In genomic region chr17:47207143-47208067, GRCh38 we compare ENCODE assay signal across 24 cellular contexts. TPM values are rescaled to one million over a fixed set of nuclear protein-coding genes. Genes with fewer than 3 reads are reported as not detected.
DNase-seq lines count a peak whose midpoint lies in the region; ATAC-seq, FAIRE-seq and TF ChIP-seq lines count a peak whose summit lies in the region.
"Had no signal": no experiment of that assay in that cellular context is flagged by ENCODE, and none has a peak within 500 bp of the region (broad histone marks: within the 10 kb centered on the region; RNA-seq: fewer than 3 reads in every experiment).

No MANE protein-coding gene starts in this region.

- H3K4me1 ChIP-seq in GM12878 (ENCODE audit: control insufficient read depth, insufficient read depth, low read length) (peaks cover 60% of the 10 kb centered on the region), transverse colon (peaks cover 6 to 27% (median 17%) of the 10 kb centered on the region in 4 donors), tibial nerve (peaks cover 0 to 52% (median 26%) of the 10 kb centered on the region in 4 donors)

- FAIRE-seq in GM12891 (lab: Jason Lieb, UNC), result no peak
- no peak for FAIRE-seq in GM12878 (lab: Jason Lieb, UNC)
- FAIRE-seq: A204.1, endometrium, small intestine, urothelium cell line had no signal

- in situ Hi-C loops in GM12878 (cut with MboI), result no loop called here
- in situ Hi-C loops in transverse colon (cut with MboI; ENCODE audit: low pct_ligation_motif_present in 1 of 4, low pct_unique_long_range_greater_than_20kb in 1 of 4, low sequenced_read_pairs in 3 of 4), result no loop called here

- no peak for TF ChIP-seq RAD21 in GM12878 (IDR thresholded peaks at IDR 0.05; ENCODE audit: insufficient read depth, low read depth, low read length)

- SMC1A ChIA-PET in GM12878 (lab: Charles Lee; ENCODE audit: uncharacterized antibody, unreplicated experiment), result interaction anchor here (0.6 to 9.3 kb wide), 18 partner anchors 9 to 441 kb away, joined by 3 to 79 read pairs (median 9); partner anchors contain the start of gene CDC27

- no peak for TF ChIP-seq POLR2A in GM12891 (IDR thresholded peaks at IDR 0.05; ENCODE audit: low read depth, low read length)
- TF ChIP-seq POLR2A in GM12878 (IDR thresholded peaks at IDR 0.05; ENCODE audit: low read depth, low read length), result no peak
- TF ChIP-seq POLR2A in transverse colon (IDR thresholded peaks at IDR 0.05), result no peak
- no peak for TF ChIP-seq POLR2A in tibial nerve (IDR thresholded peaks at IDR 0.05)

- H3K79me2 ChIP-seq in GM12878 (ENCODE audit: control insufficient read depth, insufficient read depth, low read length), result no peaks in the 10 kb centered on the region

- TF ChIP-seq CTCF in GM12878 (IDR thresholded peaks at IDR 0.05 in 2 of 3, conservative IDR thresholded peaks at IDR 0.05 in 1 of 3; ENCODE audit: control insufficient read depth in 2 of 3, extremely low read depth in 1 of 3, insufficient read depth in 1 of 3, low read depth in 3 of 3, low read length in 3 of 3) (no peak), nephron (IDR thresholded peaks at IDR 0.05; ENCODE audit: unreplicated experiment in 3 of 3) (no peak), transverse colon (IDR thresholded peaks at IDR 0.05) (no peak), tibial nerve (IDR thresholded peaks at IDR 0.05) (no peak)

- peak overlapping the region; percentile 67 for H3K27ac ChIP-seq in GM12878 (ENCODE audit: control insufficient read depth, insufficient read depth)
- no peak overlapping the region for H3K27ac ChIP-seq in transverse colon
- no peak overlapping the region for H3K27ac ChIP-seq in tibial nerve
- H3K27ac ChIP-seq: ovary had no signal

- H3K36me3 Mint-ChIP-seq in activated CD4-positive, alpha-beta T cell treated with anti-CD3 and anti-CD28 coated beads for 36 hours (ENCODE audit: low read depth), result no peaks in the 10 kb centered on the region
- H3K36me3 Mint-ChIP-seq in nephron (ENCODE audit: low read depth), result no peaks in the 10 kb centered on the region

- H3K4me1 Mint-ChIP-seq in activated CD4-positive, alpha-beta T cell treated with anti-CD3 and anti-CD28 coated beads for 36 hours, result peaks cover 41% of the 10 kb centered on the region
- peaks cover 60% of the 10 kb centered on the region for H3K4me1 Mint-ChIP-seq in nephron

- DNase-seq in activated CD4-positive, alpha-beta T cell treated with anti-CD3 and anti-CD28 coated beads for 36 hours, result no peak
- DNase-seq in activated CD4-positive, alpha-beta T cell treated with anti-CD3 and anti-CD28 coated beads for 48 hours, result no peak
- DNase-seq in GM12891 (ENCODE audit: insufficient read length, low spot score) (no peak), GM12878 (ENCODE audit: low read depth, low spot score) (no peak), transverse colon (no peak), tibial nerve (ENCODE audit: low spot score in 2 of 2) (no peak), COLO668 (lab: John Stamatoyannopoulos, UW; ENCODE audit: unreplicated experiment) (no peak)
- DNase-seq: activated CD4-positive, alpha-beta T cell treated with anti-CD3 and anti-CD28 coated beads for 4 hours; activated T-cell treated with anti-CD3 and anti-CD28 coated beads, Interleukin-2, amount 50 U/mL, for 1 hour; central memory CD4-positive, alpha-beta T cell; H9; NCI-H1694; NCI-H226; ovary; SHP77; small intestine; stimulated activated naive CD4-positive, alpha-beta T cell; T1000 had no signal

- RAD21 ChIA-PET in GM12878 (lab: Charles Lee; ENCODE audit: unreplicated experiment), result interaction anchor here (0.6 to 4.2 kb wide), 12 partner anchors 10 to 116 kb away, joined by 3 to 20 read pairs (median 3); no protein-coding TSS in a partner anchor

- no peaks in the 10 kb centered on the region for H3K27me3 ChIP-seq in GM12878 (replicated peaks in 1 of 2; ENCODE audit: control insufficient read depth in 2 of 2, insufficient read depth in 2 of 2, low read length in 1 of 2)
- no peaks in the 10 kb centered on the region for H3K27me3 ChIP-seq in transverse colon
- no peaks in the 10 kb centered on the region for H3K27me3 ChIP-seq in tibial nerve
- H3K27me3 ChIP-seq: ovary had no signal

- H3K36me3 ChIP-seq in GM12878 (ENCODE audit: control insufficient read depth in 2 of 2, insufficient read depth in 2 of 2, low read length in 1 of 2) (no peaks in the 10 kb centered on the region), transverse colon (no peaks in the 10 kb centered on the region), tibial nerve (no peaks in the 10 kb centered on the region)
- H3K36me3 ChIP-seq: ovary had no signal

- no peaks in the 10 kb centered on the region for H3K27me3 Mint-ChIP-seq in activated CD4-positive, alpha-beta T cell treated with anti-CD3 and anti-CD28 coated beads for 36 hours
- H3K27me3 Mint-ChIP-seq in nephron (ENCODE audit: low read depth), result no peaks in the 10 kb centered on the region

- H3K4me3 Mint-ChIP-seq in activated CD4-positive, alpha-beta T cell treated with anti-CD3 and anti-CD28 coated beads for 36 hours, result no peak overlapping the region
- no peak overlapping the region for H3K4me3 Mint-ChIP-seq in nephron
- H3K4me3 Mint-ChIP-seq: H9 had no signal

- ATAC-seq in activated CD4-positive, alpha-beta T cell treated with anti-CD3 and anti-CD28 coated beads for 36 hours, result no peak
- ATAC-seq in GM12878, result no peak

- CTCF ChIA-PET in activated CD4-positive, alpha-beta T cell treated with anti-CD3 and anti-CD28 coated beads for 36 hours (lab: Charles Lee), result interaction anchor here (0.7 to 1.5 kb wide), 4 partner anchors 8 to 373 kb away, joined by 4 read pairs; no protein-coding TSS in a partner anchor
- CTCF ChIA-PET in GM12878 (lab: Yijun Ruan, JAX), result interaction anchor here (0.7 to 5.9 kb wide), 10 partner anchors 10 to 108 kb away, joined by 3 to 40 read pairs (median 6); partner anchors contain the start of gene CDC27

- no peak overlapping the region for H3K4me3 ChIP-seq in GM12878
- H3K4me3 ChIP-seq in transverse colon, result no peak overlapping the region
- H3K4me3 ChIP-seq in tibial nerve, result no peak overlapping the region
- H3K4me3 ChIP-seq: ovary had no signal

- H3K4me2 ChIP-seq in GM12878 (ENCODE audit: control insufficient read depth, insufficient read depth), result 0 out of 2 replicates have a peak overlapping the region, but pooled peaks have one; percentile 4

- no peaks in the 10 kb centered on the region for H3K9me3 Mint-ChIP-seq in activated CD4-positive, alpha-beta T cell treated with anti-CD3 and anti-CD28 coated beads for 36 hours (ENCODE audit: low read depth)
- peaks cover 6% of the 10 kb centered on the region for H3K9me3 Mint-ChIP-seq in nephron
- H3K9me3 Mint-ChIP-seq: H9 had no signal

- H3K27ac Mint-ChIP-seq in activated CD4-positive, alpha-beta T cell treated with anti-CD3 and anti-CD28 coated beads for 36 hours, result peak overlapping the region; percentile 30
- H3K27ac Mint-ChIP-seq in nephron, result peak overlapping the region; percentile 46 to 82 (median 71)
- H3K27ac Mint-ChIP-seq: H9 had no signal

- no peaks in the 10 kb centered on the region for H3K9me3 ChIP-seq in GM12878 (replicated peaks; ENCODE audit: control insufficient read depth, insufficient read depth, low read length)
- H3K9me3 ChIP-seq in transverse colon, result no peaks in the 10 kb centered on the region
- H3K9me3 ChIP-seq in tibial nerve, result no peaks in the 10 kb centered on the region
- H3K9me3 ChIP-seq: ovary had no signal

- 31% methylated on average over 8 of the region's 8 CpGs for WGBS in GM12878 (ENCODE audit: insufficient coverage, insufficient replicate concordance, low lambda C conversion rate, missing lambda C conversion rate)
- WGBS in transverse colon (ENCODE audit: low coverage in 1 of 2), 2 donors, result 86 to 87% methylated on average over 4 to 8 of the region's 8 CpGs
- WGBS in tibial nerve, 2 donors, result 74 to 77% methylated on average over 8 of the region's 8 CpGs

- BruUV-seq in GM12878 (replicated peaks; lab: Mats Ljungman, UMichigan), result no TSS peak

- intact Hi-C loops in activated CD4-positive, alpha-beta T cell treated with anti-CD3 and anti-CD28 coated beads for 36 hours (cut with DNase I, micrococcal nuclease), result no loop called here
- intact Hi-C loops in GM12878 (cut with micrococcal nuclease; ENCODE audit: unreplicated experiment) (no loop called here), transverse colon (cut with DNase I; ENCODE audit: low total_unique reads) (no loop called here)

- POLR2A ChIA-PET in activated CD4-positive, alpha-beta T cell treated with anti-CD3 and anti-CD28 coated beads for 36 hours (lab: Charles Lee), result interaction anchor here (0.6 to 1.1 kb wide), 3 partner anchors 12 to 74 kb away, joined by 3 read pairs; partner anchors contain the start of gene CDC27
- POLR2A ChIA-PET in GM12878 (lab: Charles Lee), result interaction anchor here (0.6 to 4.4 kb wide), 7 partner anchors 9 to 117 kb away, joined by 3 to 46 read pairs (median 6); partner anchors contain the start of genes CDC27 and EFCAB13

- H2AFZ ChIP-seq in GM12878 (ENCODE audit: control insufficient read depth, low read depth, low read length), result peak overlapping the region; percentile 82

- no peak overlapping the region for H3K9ac ChIP-seq in GM12878 (ENCODE audit: control insufficient read depth, insufficient read depth, low read length)

- H4K20me1 ChIP-seq in GM12878 (ENCODE audit: control insufficient read depth, insufficient read depth), result no peaks in the 10 kb centered on the region

- TF ChIP-seq EP300 in GM12878 (IDR thresholded peaks at IDR 0.05; ENCODE audit: borderline replicate concordance in 1 of 2, control insufficient read depth in 1 of 2, low read depth in 2 of 2, low read length in 2 of 2) (no peak), transverse colon (IDR thresholded peaks at IDR 0.05; ENCODE audit: low read depth) (no peak), tibial nerve (IDR thresholded peaks at IDR 0.05) (no peak)

RNA-seq across cellular contexts. Expression of gene MYL4, which starts 1.7 kb away (rescaled TPM):
- total RNA-seq in activated CD4-positive, alpha-beta T cell treated with anti-CD3 and anti-CD28 coated beads for 36 hours, result not detected
- polyA plus RNA-seq in GM12891 (2012; ENCODE audit: low read depth, missing spikeins), result 0.12 TPM
- total RNA-seq in GM12878 (2013; cell fraction: nucleolus; rRNA removed), result not detected in 2 replicates
- total RNA-seq in GM12878 (2014; rRNA removed), result 1.1 TPM in 1 of 2 replicates, not detected in the other
- 0.41 and 0.58 TPM in 2 replicates for total RNA-seq in GM12878 (2014; rRNA removed; fragmentation: Illumina TruSeq; extraction: Trizol)
- 0.96 TPM in 1 of 2 replicates, not detected in the other for total RNA-seq in GM12878 (2021)
- polyA plus RNA-seq in GM12878 (2011; ENCODE audit: low read depth), result not detected
- 0.20 TPM in 1 of 2 replicates, not detected in the other for polyA plus RNA-seq in GM12878 (2011; rRNA removed)
- polyA plus RNA-seq in GM12878 (2011; cell fraction: cytosol; rRNA removed), result 0.13 and 0.17 TPM in 2 replicates
- 0.29 and 0.37 TPM in 2 replicates for polyA plus RNA-seq in GM12878 (2011; cell fraction: nucleus; rRNA removed)
- polyA plus RNA-seq in GM12878 (2012), result 0.15 TPM in 1 of 2 replicates, not detected in the other
- 0.44 TPM in 1 of 2 replicates, not detected in the other for polyA plus RNA-seq in GM12878 (2014; fragmentation: Illumina TruSeq; extraction: Trizol)
- 1 to 10 TPM; 1.2 to 1.5 TPM for polyA plus RNA-seq in GM12878 (2014; fragmentation: Nextera tagmentation; extraction: Ambion mirVana)
- polyA plus RNA-seq in GM12878 (2014; rRNA removed), result 0.23 and 0.43 TPM in 2 replicates
- 1 to 10 TPM in 1 of 2 experiments, under 1 TPM in 1; 0.50 to 1.6 TPM for polyA plus RNA-seq in GM12878 (2016; fragmentation: Nextera tagmentation; extraction: Ambion mirVana)
- polyA minus RNA-seq in GM12878 (2011; rRNA and poly(A)+ RNA removed), result not detected in 2 replicates
- not detected in 2 replicates for polyA minus RNA-seq in GM12878 (2011; cell fraction: cytosol; rRNA and poly(A)+ RNA removed)
- polyA minus RNA-seq in GM12878 (2011; cell fraction: nucleus; rRNA and poly(A)+ RNA removed), result not detected in 2 replicates
- total RNA-seq in transverse colon, result not detected
- 1 to 10 TPM in 1 of 4 donors, not detected in 3; 1.5 TPM for total RNA-seq in tibial nerve
- total RNA-seq: G401, HT-29 had no signal

RNA-seq across cellular contexts. Expression of gene CDC27, which starts 18.3 kb away (rescaled TPM):
- total RNA-seq in activated CD4-positive, alpha-beta T cell treated with anti-CD3 and anti-CD28 coated beads for 36 hours, result 100 to 1,000 TPM; 123 to 166 TPM
- 36.9 TPM for polyA plus RNA-seq in GM12891 (2012; ENCODE audit: low read depth, missing spikeins)
- total RNA-seq in GM12878 (2013; cell fraction: nucleolus; rRNA removed), result 118 and 123 TPM in 2 replicates
- total RNA-seq in GM12878 (2014; rRNA removed) (94.8 and 118 TPM in 2 replicates), GM12878 (2014; rRNA removed; fragmentation: Illumina TruSeq; extraction: Trizol) (92.5 and 100.0 TPM in 2 replicates), GM12878 (2021) (116 and 125 TPM in 2 replicates), transverse colon (10 to 100 TPM; 37.5 to 63.9 (median 40.6) TPM), tibial nerve (10 to 100 TPM; 38.7 to 87.6 (median 64.5) TPM)
- 36.8 TPM for polyA plus RNA-seq in GM12878 (2011; ENCODE audit: low read depth)
- polyA plus RNA-seq in GM12878 (2011; rRNA removed) (138 and 157 TPM in 2 replicates), GM12878 (2014; fragmentation: Illumina TruSeq; extraction: Trizol) (99.7 and 118 TPM in 2 replicates), GM12878 (2014; fragmentation: Nextera tagmentation; extraction: Ambion mirVana) (10 to 100 TPM; 23.2 to 27.2 TPM), GM12878 (2014; rRNA removed) (44.7 and 47.3 TPM in 2 replicates), GM12878 (2016; fragmentation: Nextera tagmentation; extraction: Ambion mirVana) (10 to 100 TPM; 97.2 to 98.4 TPM)
- 81.8 and 88.7 TPM in 2 replicates for polyA plus RNA-seq in GM12878 (2011; cell fraction: cytosol; rRNA removed)
- 97.1 and 105 TPM in 2 replicates for polyA plus RNA-seq in GM12878 (2011; cell fraction: nucleus; rRNA removed)
- 32.2 and 41.5 TPM in 2 replicates for polyA plus RNA-seq in GM12878 (2012)
- 214 and 252 TPM in 2 replicates for polyA minus RNA-seq in GM12878 (2011; rRNA and poly(A)+ RNA removed)
- polyA minus RNA-seq in GM12878 (2011; cell fraction: cytosol; rRNA and poly(A)+ RNA removed), result 59.7 and 63.4 TPM in 2 replicates
- polyA minus RNA-seq in GM12878 (2011; cell fraction: nucleus; rRNA and poly(A)+ RNA removed), result 30.2 and 43.7 TPM in 2 replicates

RNA-seq across cellular contexts. Expression of gene ITGB3, which starts 46.2 kb away (rescaled TPM):
- total RNA-seq in activated CD4-positive, alpha-beta T cell treated with anti-CD3 and anti-CD28 coated beads for 36 hours, result under 1 TPM in 1 of 2 experiments, not detected in 1; 0.04 TPM
- polyA plus RNA-seq in GM12891 (2012; ENCODE audit: low read depth, missing spikeins), result 0.51 TPM
- total RNA-seq in GM12878 (2013; cell fraction: nucleolus; rRNA removed), result 40.8 and 47.7 TPM in 2 replicates
- total RNA-seq in GM12878 (2014; rRNA removed) (16.2 and 17.7 TPM in 2 replicates), GM12878 (2014; rRNA removed; fragmentation: Illumina TruSeq; extraction: Trizol) (14.8 and 15.4 TPM in 2 replicates), GM12878 (2021) (22.8 and 22.9 TPM in 2 replicates), transverse colon (10 to 100 TPM in 1 of 4 donors, 1 to 10 TPM in 3; 7.9 to 26.3 (median 8.6) TPM), tibial nerve (10 to 100 TPM; 17.5 to 26.7 (median 22.1) TPM)
- 1.4 TPM for polyA plus RNA-seq in GM12878 (2011; ENCODE audit: low read depth)
- polyA plus RNA-seq in GM12878 (2011; rRNA removed) (7.9 and 12.0 TPM in 2 replicates), GM12878 (2014; fragmentation: Illumina TruSeq; extraction: Trizol) (17.0 and 17.3 TPM in 2 replicates), GM12878 (2014; fragmentation: Nextera tagmentation; extraction: Ambion mirVana) (1 to 10 TPM in 1 of 2 experiments, under 1 TPM in 1; 0.69 to 1.4 TPM), GM12878 (2014; rRNA removed) (15.2 and 15.6 TPM in 2 replicates), GM12878 (2016; fragmentation: Nextera tagmentation; extraction: Ambion mirVana) (10 to 100 TPM; 10.6 to 12.3 TPM)
- polyA plus RNA-seq in GM12878 (2011; cell fraction: cytosol; rRNA removed), result 11.2 and 12.0 TPM in 2 replicates
- polyA plus RNA-seq in GM12878 (2011; cell fraction: nucleus; rRNA removed), result 10.9 and 12.4 TPM in 2 replicates
- 1.7 and 2.1 TPM in 2 replicates for polyA plus RNA-seq in GM12878 (2012)
- 28.0 and 30.9 TPM in 2 replicates for polyA minus RNA-seq in GM12878 (2011; rRNA and poly(A)+ RNA removed)
- polyA minus RNA-seq in GM12878 (2011; cell fraction: cytosol; rRNA and poly(A)+ RNA removed), result 4.4 and 5.1 TPM in 2 replicates
- polyA minus RNA-seq in GM12878 (2011; cell fraction: nucleus; rRNA and poly(A)+ RNA removed), result 8.7 and 10.0 TPM in 2 replicates
- total RNA-seq: G401, H9, HT-29 had no signal

Comparison
In these comparisons a context has a peak if more than half of its experiments do, and no peak if none do; other contexts are left out.
1. RNA of gene ITGB3, which starts 46.2 kb away (total RNA-seq): 17.5 to 26.7 TPM in tibial nerve, 14.8 to 47.7 TPM in GM12878 and 7.9 to 26.3 TPM in transverse colon; 0.04 TPM in activated CD4-positive, alpha-beta T cell treated with anti-CD3 and anti-CD28 coated beads for 36 hours; every median in the first group is over 4 times any median in the second.